8 cellular contexts compared by ENCODE assay signal in the genomic region with DNA sequence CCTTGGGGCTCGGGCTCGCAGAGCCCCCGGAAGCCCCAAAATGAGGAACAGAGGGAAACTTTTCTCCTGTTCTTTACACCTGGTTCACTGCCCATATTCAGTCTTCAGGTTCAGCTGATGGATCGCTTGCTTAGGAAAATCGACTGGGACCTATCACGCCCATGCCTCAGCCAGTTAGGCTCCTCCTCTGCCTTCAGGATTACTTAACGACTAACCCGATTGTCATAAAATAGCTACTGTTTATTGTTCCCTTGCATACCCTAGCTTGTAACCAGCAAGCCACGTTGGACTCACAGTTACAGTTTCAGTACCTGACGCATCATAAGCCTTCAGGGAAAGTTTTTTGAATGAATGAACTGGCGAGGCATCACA. TPM values are rescaled to one million over a fixed set of nuclear protein-coding genes. Genes with fewer than 3 reads are reported as not detected.
DNase-seq lines count a peak whose midpoint lies in the region; ATAC-seq and TF ChIP-seq lines count a peak whose summit lies in the region.

No MANE protein-coding gene starts in this region.

- no peak for ATAC-seq in HG02840 (IDR thresholded peaks at IDR 0.05; ENCODE audit: low FRiP score, unreplicated experiment)
- no peak for ATAC-seq in HG02870 (IDR thresholded peaks at IDR 0.05; ENCODE audit: unreplicated experiment)

- H3F3A ChIP-seq in MM.1S (ENCODE audit: insufficient read depth, low read length), result 0 out of 2 replicates have a peak, but pooled peaks cover 2% of the 10 kb centered on the region

- peaks cover 50% of the 10 kb centered on the region for H3K79me2 ChIP-seq in MM.1S (ENCODE audit: low read length)

- peaks cover 22% of the 10 kb centered on the region; the same call in 1 of the 2 replicates for H3K36me3 ChIP-seq in MM.1S (replicated peaks; ENCODE audit: insufficient read depth, low read length)
- H3K36me3 ChIP-seq in ectodermal cell (ENCODE audit: control insufficient read depth, insufficient read depth, low read length), result peaks cover 35% of the 10 kb centered on the region

- no peaks in the 10 kb centered on the region for H3K27me3 ChIP-seq in MM.1S (replicated peaks; ENCODE audit: insufficient read depth, low read length)
- H3K27me3 ChIP-seq in ectodermal cell (ENCODE audit: control insufficient read depth, insufficient read depth, low read length, poor library complexity, severe bottlenecking), result no peaks in the 10 kb centered on the region

- peak; percentile 26 for DNase-seq in MM.1S
- DNase-seq in neural crest cell (ENCODE audit: low read depth, low spot score), result no peak
- no peak for DNase-seq in amygdala (lab: John Stamatoyannopoulos, UW)
- DNase-seq in hippocampal formation (lab: John Stamatoyannopoulos, UW), result no peak

- H3K4me3 ChIP-seq in GM08714 (ENCODE audit: low read length), result peak overlapping the region; percentile 99
- peak overlapping the region; percentile 99 for H3K4me3 ChIP-seq in MM.1S (ENCODE audit: low read length)
- H3K4me3 ChIP-seq in ectodermal cell (ENCODE audit: insufficient read depth, low read depth, low read length), result peak overlapping the region; percentile 80

- H3K9me3 ChIP-seq in MM.1S (replicated peaks; ENCODE audit: insufficient read depth, low read length) (no peaks in the 10 kb centered on the region), ectodermal cell (ENCODE audit: control insufficient read depth, low read length) (no peaks in the 10 kb centered on the region)

- TF ChIP-seq CTCF in MM.1S (IDR thresholded peaks at IDR 0.05; ENCODE audit: low read length) (no peak), neural crest cell (conservative IDR thresholded peaks at IDR 0.05) (no peak)

- H4K20me1 ChIP-seq in MM.1S (ENCODE audit: insufficient read depth, low read length), result peaks cover 28% of the 10 kb centered on the region

- no peaks in the 10 kb centered on the region for H3K27me3 Mint-ChIP-seq in neural crest cell (ENCODE audit: low read depth)

- H2AFZ ChIP-seq in MM.1S (ENCODE audit: low read length), result no peak overlapping the region

- H3K4me1 Mint-ChIP-seq in neural crest cell, result peaks cover 23% of the 10 kb centered on the region

- H3K27ac ChIP-seq in MM.1S (ENCODE audit: low read length) (peak overlapping the region; percentile 84; the same call in 1 of the 2 replicates), ectodermal cell (ENCODE audit: insufficient read depth, low read depth, low read length, poor library complexity, severe bottlenecking) (no peak overlapping the region)

- peak overlapping the region; percentile 95 for H3K4me2 ChIP-seq in MM.1S (ENCODE audit: low read depth, low read length)

- WGBS in ectodermal cell, 2 experiments, result 7 to 8% methylated on average over 11 of the region's 11 CpGs

- H3K27ac Mint-ChIP-seq in neural crest cell (ENCODE audit: unreplicated experiment), result peak overlapping the region; percentile 97

- no peaks in the 10 kb centered on the region for H3K9me3 Mint-ChIP-seq in neural crest cell

- peak overlapping the region; percentile 93 for H3K4me3 Mint-ChIP-seq in neural crest cell

- H3K4me1 ChIP-seq in MM.1S (ENCODE audit: low read length), result peaks cover 8% of the 10 kb centered on the region; the same call in 1 of the 2 replicates
- H3K4me1 ChIP-seq in ectodermal cell (ENCODE audit: control insufficient read depth, insufficient read depth, low read length), result peaks cover 10% of the 10 kb centered on the region

- peaks cover 11% of the 10 kb centered on the region for H3K36me3 Mint-ChIP-seq in neural crest cell (ENCODE audit: low read depth)

- peak overlapping the region; percentile 99 for H3K9ac ChIP-seq in MM.1S (ENCODE audit: low read length)

- H3K9me2 ChIP-seq in MM.1S (replicated peaks; ENCODE audit: insufficient read depth, low read length), result no peaks in the 10 kb centered on the region

RNA-seq across cellular contexts. Expression of a gene that starts 0.7 kb away (rescaled TPM):
- 418 TPM for polyA plus RNA-seq in ectodermal cell (2013, experiment 1 of 4)
- 367 TPM for polyA plus RNA-seq in ectodermal cell (2013, experiment 2 of 4)
- 322 TPM for polyA plus RNA-seq in ectodermal cell (2013, experiment 3 of 4)
- polyA plus RNA-seq in ectodermal cell (2013, experiment 4 of 4), result 353 TPM
- 253 and 268 TPM in 2 replicates for total RNA-seq in neural crest cell

RNA-seq across cellular contexts. Expression of a gene that starts 33.9 kb away (rescaled TPM):
- polyA plus RNA-seq in ectodermal cell (2013, experiment 1 of 4), result not detected
- polyA plus RNA-seq in ectodermal cell (2013, experiment 2 of 4), result 0.14 TPM
- 0.11 TPM for polyA plus RNA-seq in ectodermal cell (2013, experiment 3 of 4)
- 0.08 TPM for polyA plus RNA-seq in ectodermal cell (2013, experiment 4 of 4)
- total RNA-seq in neural crest cell, result 0.14 TPM in 1 of 2 replicates, not detected in the other

RNA-seq across cellular contexts. Expression of a gene that starts 46.7 kb away (rescaled TPM):
- polyA plus RNA-seq in ectodermal cell (2013, experiment 1 of 4), result 121 TPM
- polyA plus RNA-seq in ectodermal cell (2013, experiment 2 of 4), result 101 TPM
- 96.6 TPM for polyA plus RNA-seq in ectodermal cell (2013, experiment 3 of 4)
- 97.6 TPM for polyA plus RNA-seq in ectodermal cell (2013, experiment 4 of 4)
- 147 and 152 TPM in 2 replicates for total RNA-seq in neural crest cell
